In genomic region chr12:47377414-47378221, GRCh38 we compare ENCODE assay signal across 9 cellular contexts.
A peak's percentile ranks its signal among the peaks of the same experiment; 100 is the strongest.
DNase-seq lines count a peak whose midpoint lies in the region; ATAC-seq and TF ChIP-seq lines count a peak whose summit lies in the region.
"Had no signal": no experiment of that assay in that cellular context is flagged by ENCODE, and none has a peak within 500 bp of the region (broad histone marks: within the 10 kb centered on the region; RNA-seq: fewer than 3 reads in every experiment).

No MANE protein-coding gene starts in this region.

- peak overlapping the region; percentile 11 for H3K27ac Mint-ChIP-seq in T-helper 2 cell treated with Interferon-gamma antibody and Interleukin-4, amounts not matched to agents 5 μg/mL and 100 μg/mL, for 36 hours
- H3K27ac Mint-ChIP-seq in WTC11, result no peak overlapping the region

- H3K27me3 ChIP-seq in brain microvascular endothelial cell (replicated peaks) (no peaks in the 10 kb centered on the region), left lung (no peaks in the 10 kb centered on the region), tibial artery (no peaks in the 10 kb centered on the region)
- H3K27me3 ChIP-seq: BLaER1 had no signal

- POLR2A ChIA-PET in WTC11 (lab: Charles Lee), result no interaction called here

- no peak overlapping the region for H3K4me3 Mint-ChIP-seq in T-helper 2 cell treated with Interferon-gamma antibody and Interleukin-4, amounts not matched to agents 5 μg/mL and 100 μg/mL, for 36 hours
- no peak overlapping the region for H3K4me3 Mint-ChIP-seq in WTC11

- peak overlapping the region; percentile 95 for H3K27ac ChIP-seq in brain microvascular endothelial cell
- H3K27ac ChIP-seq in left lung, result peak overlapping the region in 1 of 2 donors; percentile 35
- H3K27ac ChIP-seq in tibial artery, result peak overlapping the region; percentile 65 to 79
- H3K27ac ChIP-seq: BLaER1 had no signal

- CTCF ChIA-PET in WTC11 (lab: Charles Lee), result no interaction called here

- H3K4me1 ChIP-seq in left lung, result peaks cover 0 to 4% of the 10 kb centered on the region in 2 donors
- peaks cover 0 to 18% (median 10%) of the 10 kb centered on the region in 4 donors for H3K4me1 ChIP-seq in tibial artery

- ATAC-seq in left lung (peak; percentile 86), WTC11 (no peak)

- intact Hi-C loops in left lung (cut with DNase I) (no loop called here), tibial artery (cut with DNase I; ENCODE audit: low total_unique reads) (loop anchor here (10.0 kb wide), 1 partner anchor 343 kb away; no protein-coding TSS in a partner anchor)

- no peaks in the 10 kb centered on the region for H3K27me3 Mint-ChIP-seq in T-helper 2 cell treated with Interferon-gamma antibody and Interleukin-4, amounts not matched to agents 5 μg/mL and 100 μg/mL, for 36 hours (ENCODE audit: low read depth)
- H3K27me3 Mint-ChIP-seq in WTC11 (ENCODE audit: low read depth), result no peaks in the 10 kb centered on the region

- H3K9me3 ChIP-seq in left lung (no peaks in the 10 kb centered on the region), tibial artery (no peaks in the 10 kb centered on the region)
- H3K9me3 ChIP-seq: BLaER1 had no signal

- no peak for DNase-seq in T-helper 2 cell treated with Interferon-gamma antibody and Interleukin-4, amounts not matched to agents 5 μg/mL and 100 μg/mL, for 36 hours (ENCODE audit: low spot score)
- no peak for DNase-seq in T-helper 2 cell
- DNase-seq in brain microvascular endothelial cell, result peak; percentile 100
- DNase-seq in left lung, result peak in 1 of 2 donors; percentile 72
- DNase-seq in tibial artery, result peak; percentile 89 to 99
- no peak for DNase-seq in cerebellar nuclear complex (lab: John Stamatoyannopoulos, UW)
- DNase-seq in epidermal melanocyte (ENCODE audit: insufficient read length, low spot score), result no peak
- DNase-seq in WTC11 (ENCODE audit: low spot score), result no peak

- TF ChIP-seq CTCF in brain microvascular endothelial cell (IDR thresholded peaks at IDR 0.05; ENCODE audit: low read depth, low read length, missing control alignments) (no peak), left lung (IDR thresholded peaks at IDR 0.05) (no peak), tibial artery (IDR thresholded peaks at IDR 0.05) (no peak), WTC11 (IDR thresholded peaks at IDR 0.05) (no peak)

- H3K4me3 ChIP-seq in brain microvascular endothelial cell (ENCODE audit: low read depth, low read length), result no peak overlapping the region
- H3K4me3 ChIP-seq in left lung, result no peak overlapping the region
- H3K4me3 ChIP-seq in tibial artery, result peak overlapping the region in 1 of 2 donors; percentile 17
- H3K4me3 ChIP-seq: BLaER1 had no signal

- peaks cover 26% of the 10 kb centered on the region for H3K4me1 Mint-ChIP-seq in T-helper 2 cell treated with Interferon-gamma antibody and Interleukin-4, amounts not matched to agents 5 μg/mL and 100 μg/mL, for 36 hours (ENCODE audit: low read depth)
- H3K4me1 Mint-ChIP-seq in WTC11, result no peaks in the 10 kb centered on the region

- peaks cover 21% of the 10 kb centered on the region for H3K9me3 Mint-ChIP-seq in T-helper 2 cell treated with Interferon-gamma antibody and Interleukin-4, amounts not matched to agents 5 μg/mL and 100 μg/mL, for 36 hours
- peaks cover 8% of the 10 kb centered on the region for H3K9me3 Mint-ChIP-seq in WTC11

- in situ Hi-C loops in brain microvascular endothelial cell (cut with HindIII; ENCODE audit: low pct_ligation_motif_present, low sequenced_read_pairs), result no loop called here

- H3K36me3 ChIP-seq in brain microvascular endothelial cell (replicated peaks), result no peaks in the 10 kb centered on the region
- no peaks in the 10 kb centered on the region for H3K36me3 ChIP-seq in left lung
- no peaks in the 10 kb centered on the region for H3K36me3 ChIP-seq in tibial artery
- H3K36me3 ChIP-seq: BLaER1 had no signal

- peaks cover 11% of the 10 kb centered on the region for H3K36me3 Mint-ChIP-seq in T-helper 2 cell treated with Interferon-gamma antibody and Interleukin-4, amounts not matched to agents 5 μg/mL and 100 μg/mL, for 36 hours (ENCODE audit: low read depth)
- H3K36me3 Mint-ChIP-seq in WTC11, result peaks cover 4% of the 10 kb centered on the region; the same call in 1 of the 2 replicates

TF ChIP-seq in WTC11, 78 proteins besides CTCF, POLR2A, EP300 and RAD21:
- TF ChIP-seq SMAD4 (CRISPR knock-in tag; IDR thresholded peaks at IDR 0.05) (no peak), NR2C2 (CRISPR knock-in tag; IDR thresholded peaks at IDR 0.05) (no peak), NFYB (CRISPR knock-in tag; conservative IDR thresholded peaks at IDR 0.05; ENCODE audit: low read depth) (no peak), ZSCAN18 (CRISPR knock-in tag; IDR thresholded peaks at IDR 0.05) (no peak)
TF ChIP-seq in WTC11: peak in this region for 0.

Comparison
In these comparisons a context has a peak if more than half of its experiments do, and no peak if none do; other contexts are left out.
1. DNase-seq: peak in brain microvascular endothelial cell (single experiment) and tibial artery (2 of 2); none in T-helper 2 cell treated with Interferon-gamma antibody and Interleukin-4, amounts not matched to agents 5 μg/mL and 100 μg/mL, for 36 hours (single experiment), T-helper 2 cell (0 of 5), cerebellar nuclear complex (0 of 2), epidermal melanocyte (single experiment) and WTC11 (single experiment).